ENCODE assay signal across 1 cellular context in genomic region chr17:75144816-75145511, GRCh38.
TF ChIP-seq lines count a peak whose summit lies in the region.

No MANE protein-coding gene starts in this region.

TF ChIP-seq in HepG2, 621 proteins besides CTCF, POLR2A, EP300 and RAD21:
- TF ChIP-seq RBFOX2 (IDR thresholded peaks at IDR 0.05; ENCODE audit: low read depth, low read length) (0 out of 2 replicates have a peak, but pooled peaks have one; percentile 26), MEF2D (CRISPR knock-in tag; IDR thresholded peaks at IDR 0.05) (no peak)
TF ChIP-seq in HepG2: peak in this region for 1.
